In genomic region chr6:90144396-90144795, GRCh38 we compare ENCODE assay signal across 10 cellular contexts.
DNase-seq lines count a peak whose midpoint lies in the region; ATAC-seq and TF ChIP-seq lines count a peak whose summit lies in the region.
"Had no signal": no experiment of that assay in that cellular context is flagged by ENCODE, and none has a peak within 500 bp of the region (broad histone marks: within the 10 kb centered on the region; RNA-seq: fewer than 3 reads in every experiment).

No MANE protein-coding gene starts in this region.

- H3K4me3 Mint-ChIP-seq in activated T-cell treated with anti-CD3 and anti-CD28 coated beads, Interleukin-2, amount 50 U/mL, for 72 hours, result peak overlapping the region; percentile 77 to 79

- ATAC-seq in GM19025 (IDR thresholded peaks at IDR 0.05; ENCODE audit: low read depth, unreplicated experiment) (peak; percentile 60), HG02610 (IDR thresholded peaks at IDR 0.05; ENCODE audit: unreplicated experiment) (peak; percentile 87), psoas muscle (no peak), gastroesophageal sphincter (no peak)
- ATAC-seq in activated T-cell treated with anti-CD3 and anti-CD28 coated beads, Interleukin-2, amount 50 U/mL, for 72 hours (replicated peaks in 1 of 2), result peak; percentile 67 to 70

- no peaks in the 10 kb centered on the region for H3K9me3 Mint-ChIP-seq in activated T-cell treated with anti-CD3 and anti-CD28 coated beads, Interleukin-2, amount 50 U/mL, for 72 hours

- 83 to 95% (median 91%) methylated on average over 3 of the region's 3 CpGs for WGBS in psoas muscle, 3 donors
- WGBS in gastroesophageal sphincter (ENCODE audit: low coverage in 1 of 2), 2 donors, result 89% methylated on average over 3 of the region's 3 CpGs

- TF ChIP-seq CTCF in psoas muscle (IDR thresholded peaks at IDR 0.05), result no peak
- no peak for TF ChIP-seq CTCF in gastroesophageal sphincter (IDR thresholded peaks at IDR 0.05)

- H3K9me3 ChIP-seq in psoas muscle, result no peaks in the 10 kb centered on the region
- H3K9me3 ChIP-seq in gastroesophageal sphincter, result no peaks in the 10 kb centered on the region

- peak overlapping the region; percentile 75 for H3K27ac Mint-ChIP-seq in activated T-cell treated with anti-CD3 and anti-CD28 coated beads, Interleukin-2, amount 50 U/mL, for 72 hours

- H3K4me1 Mint-ChIP-seq in activated T-cell treated with anti-CD3 and anti-CD28 coated beads, Interleukin-2, amount 50 U/mL, for 72 hours (ENCODE audit: low read depth), result peaks cover 85% of the 10 kb centered on the region

- intact Hi-C loops in psoas muscle (cut with DNase I), result no loop called here

- DNase-seq in activated T-cell treated with anti-CD3 and anti-CD28 coated beads, Interleukin-2, amount 50 U/mL, for 72 hours, result peak; percentile 44 to 69
- peak; percentile 47 to 48 for DNase-seq in stimulated activated CD4-positive, alpha-beta T cell treated with anti-CD3 and anti-CD28 coated beads, Interleukin-15, amount 100 ng/mL, for 48 hours (ENCODE audit: low read depth in 2 of 2)
- DNase-seq in HK-2 (ENCODE audit: unreplicated experiment), result no peak
- no peak for DNase-seq in cortex of kidney (lab: John Stamatoyannopoulos, UW)
- DNase-seq in psoas muscle, result no peak
- DNase-seq: NCI-H1417 treated with DMSO at 0.1 percent for 48 hours had no signal

- H3K36me3 Mint-ChIP-seq in activated T-cell treated with anti-CD3 and anti-CD28 coated beads, Interleukin-2, amount 50 U/mL, for 72 hours (ENCODE audit: insufficient read depth in 2 of 2), result peaks cover 0 to 8% of the 10 kb centered on the region in 2 donors

- no peak for TF ChIP-seq EP300 in gastroesophageal sphincter (IDR thresholded peaks at IDR 0.05)

- no peaks in the 10 kb centered on the region for H3K27me3 Mint-ChIP-seq in activated T-cell treated with anti-CD3 and anti-CD28 coated beads, Interleukin-2, amount 50 U/mL, for 72 hours (ENCODE audit: low read depth)

- no peak overlapping the region for H3K27ac ChIP-seq in psoas muscle
- H3K27ac ChIP-seq in gastroesophageal sphincter, result no peak overlapping the region

- H3K27me3 ChIP-seq in psoas muscle (ENCODE audit: insufficient read depth in 3 of 3, low read length in 2 of 3) (no peaks in the 10 kb centered on the region), gastroesophageal sphincter (no peaks in the 10 kb centered on the region)

- H3K36me3 ChIP-seq in psoas muscle (ENCODE audit: insufficient read depth in 1 of 2, low read depth in 1 of 2) (peaks cover 0 to 2% of the 10 kb centered on the region in 2 donors), gastroesophageal sphincter (no peaks in the 10 kb centered on the region)

- TF ChIP-seq POLR2A in gastroesophageal sphincter (IDR thresholded peaks at IDR 0.05), result no peak

- H3K4me3 ChIP-seq in psoas muscle (no peak overlapping the region), gastroesophageal sphincter (no peak overlapping the region)
- H3K4me3 ChIP-seq: lung had no signal

- H3K4me1 ChIP-seq in psoas muscle (peaks cover 5% of the 10 kb centered on the region), gastroesophageal sphincter (peaks cover 0 to 4% (median 0%) of the 10 kb centered on the region in 3 donors)

Comparison
In these comparisons a context has a peak if more than half of its experiments do, and no peak if none do; other contexts are left out.
1. ATAC-seq: peak in GM19025 (single experiment), HG02610 (single experiment) and activated T-cell treated with anti-CD3 and anti-CD28 coated beads, Interleukin-2, amount 50 U/mL, for 72 hours (2 of 2); none in psoas muscle (0 of 4) and gastroesophageal sphincter (single experiment).
2. DNase-seq: peak in activated T-cell treated with anti-CD3 and anti-CD28 coated beads, Interleukin-2, amount 50 U/mL, for 72 hours (2 of 2) and stimulated activated CD4-positive, alpha-beta T cell treated with anti-CD3 and anti-CD28 coated beads, Interleukin-15, amount 100 ng/mL, for 48 hours (2 of 2); none in HK-2 (single experiment), cortex of kidney (single experiment) and psoas muscle (0 of 2).